Comparison of ENCODE assay signal across 8 cellular contexts in genomic region chr7:112450807-112451661, GRCh38. TPM values are rescaled to one million over a fixed set of nuclear protein-coding genes. Genes with fewer than 3 reads are reported as not detected.
A peak's percentile ranks its signal among the peaks of the same experiment; 100 is the strongest.
DNase-seq lines count a peak whose midpoint lies in the region; ATAC-seq and TF ChIP-seq lines count a peak whose summit lies in the region.

No MANE protein-coding gene starts in this region.

- H3K9me3 ChIP-seq in adrenal gland (replicated peaks in 1 of 3) (no peaks in the 10 kb centered on the region), heart left ventricle (no peaks in the 10 kb centered on the region), parathyroid adenoma (ENCODE audit: control insufficient read depth, low read length) (no peaks in the 10 kb centered on the region), tibial artery (no peaks in the 10 kb centered on the region)

- 0 to 2% (median 0%) methylated on average over 30 to 56 of the region's 56 CpGs for WGBS in adrenal gland, 4 donors
- WGBS in heart left ventricle, 4 donors = 0 to 1% (median 0%) methylated on average over 25 to 56 of the region's 56 CpGs

- H3K36me3 ChIP-seq in adrenal gland (replicated peaks in 1 of 2) (peaks cover 0 to 6% of the 10 kb centered on the region in 2 donors), heart left ventricle (peaks cover 0 to 11% (median 6%) of the 10 kb centered on the region in 9 donors), parathyroid adenoma (ENCODE audit: control insufficient read depth, insufficient read depth, low read length) (no peaks in the 10 kb centered on the region), tibial artery (peaks cover 4 to 5% (median 5%) of the 10 kb centered on the region in 3 donors)

- TF ChIP-seq POLR2A in adrenal gland (IDR thresholded peaks at IDR 0.05) (peak; percentile 61 to 76), heart left ventricle (IDR thresholded peaks at IDR 0.05) (no peak)

- TF ChIP-seq CTCF in GM13976 (IDR thresholded peaks at IDR 0.05; ENCODE audit: borderline replicate concordance, control extremely low read depth, extremely low read depth, insufficient read depth, missing control alignments) (no peak), adrenal gland (IDR thresholded peaks at IDR 0.05) (no peak), heart left ventricle (IDR thresholded peaks at IDR 0.05) (no peak), parathyroid adenoma (IDR thresholded peaks at IDR 0.05) (no peak), tibial artery (IDR thresholded peaks at IDR 0.05) (no peak)

- H3K79me2 ChIP-seq in parathyroid adenoma = peaks cover 22% of the 10 kb centered on the region

- DNase-seq in GM13976 (ENCODE audit: low spot score) (peak; percentile 93), NCI-H1436 treated with DMSO at 0.1 percent for 48 hours (lab: John Stamatoyannopoulos, UW) (peak; percentile 82), T follicular helper cell (ENCODE audit: low read depth) (peak; percentile 81), adrenal gland (peak; percentile 96 to 99 (median 97)), heart left ventricle (peak; percentile 95 to 97 (median 96)), tibial artery (peak; percentile 96 to 98)

- ATAC-seq in HG02870 (IDR thresholded peaks at IDR 0.05; ENCODE audit: unreplicated experiment) (peak; percentile 81), heart left ventricle (peak; percentile 86 to 91 (median 88))

- intact Hi-C loops in adrenal gland (cut with DNase I) = no loop called here
- intact Hi-C loops in heart left ventricle (cut with DNase I) = loop anchor here in 2 of 10 donors (2.0 to 5.0 kb wide), 2 partner anchors 30 to 244 kb away; partner anchors contain the start of genes DOCK4 (in 1 of the 2), LSMEM1 (in 1 of the 2) and ZNF277 (in 1 of the 2)
- intact Hi-C loops in tibial artery (cut with DNase I; ENCODE audit: low total_unique reads) = loop anchor here (5.0 kb wide), 1 partner anchor 244 kb away; the partner anchor contains the start of genes DOCK4 and ZNF277

- H3K27ac ChIP-seq in adrenal gland (peak overlapping the region; percentile 90 to 100 (median 98)), heart left ventricle (peak overlapping the region; percentile 90 to 100 (median 97)), parathyroid adenoma (peak overlapping the region; percentile 96), tibial artery (peak overlapping the region; percentile 99 to 100)

- H3K4me3 ChIP-seq in adrenal gland (peak overlapping the region; percentile 75 to 97 (median 79)), heart left ventricle (peak overlapping the region; percentile 73 to 99 (median 86)), parathyroid adenoma (ENCODE audit: low read depth, low read length) (peak overlapping the region; percentile 100), tibial artery (peak overlapping the region; percentile 98 to 99)

- H3K4me1 ChIP-seq in adrenal gland (replicated peaks in 1 of 2) (peaks cover 24 to 37% of the 10 kb centered on the region in 2 donors), heart left ventricle (peaks cover 4 to 48% (median 29%) of the 10 kb centered on the region in 12 donors), parathyroid adenoma (peaks cover 6% of the 10 kb centered on the region), tibial artery (peaks cover 0 to 40% (median 21%) of the 10 kb centered on the region in 4 donors)

- peak overlapping the region; percentile 89 for H3K4me2 ChIP-seq in parathyroid adenoma (ENCODE audit: low read length)

- in situ Hi-C loops in GM13976 (cut with MboI; ENCODE audit: low sequenced_read_pairs, unreplicated experiment) = no loop called here

- H3K9ac ChIP-seq in parathyroid adenoma = peak overlapping the region; percentile 94

- peak overlapping the region; percentile 98 for H2AFZ ChIP-seq in parathyroid adenoma

- H3K27me3 ChIP-seq in adrenal gland = no peaks in the 10 kb centered on the region
- no peaks in the 10 kb centered on the region for H3K27me3 ChIP-seq in heart left ventricle
- no peaks in the 10 kb centered on the region for H3K27me3 ChIP-seq in parathyroid adenoma (ENCODE audit: control insufficient read depth, insufficient read depth, low read length)
- H3K27me3 ChIP-seq in tibial artery = no peaks in the 10 kb centered on the region

RNA-seq across cellular contexts. Expression of gene IFRD1, which starts 0.8 kb away (rescaled TPM):
- total RNA-seq in adrenal gland (10 to 100 TPM; 28.6 to 57.0 (median 49.1) TPM), heart left ventricle (10 to 100 TPM; 11.3 to 50.6 (median 26.3) TPM)
- polyA plus RNA-seq in adrenal gland (10 to 100 TPM; 20.5 to 86.2 (median 74.1) TPM), heart left ventricle (10 to 100 TPM; 36.2 to 74.7 TPM)

RNA-seq across cellular contexts. Expression of gene LSMEM1, which starts 29.8 kb away (rescaled TPM):
- 1 to 10 TPM in 3 of 8 donors, under 1 TPM in 4, not detected in 1; 0.60 to 3.3 (median 0.96) TPM for total RNA-seq in adrenal gland
- 1 to 10 TPM; 1.1 to 9.5 (median 5.7) TPM for polyA plus RNA-seq in adrenal gland
- total RNA-seq in heart left ventricle = 1 to 10 TPM; 1.3 to 7.3 (median 2.7) TPM
- polyA plus RNA-seq in heart left ventricle = 1 to 10 TPM in 1 of 2 donors, under 1 TPM in 1; 0.40 to 4.0 TPM

Comparison
In these comparisons a context has a peak if more than half of its experiments do, and no peak if none do; other contexts are left out.
1. Peak in every context shown above with its lines: DNase-seq, ATAC-seq, H3K4me3 ChIP-seq and H3K27ac ChIP-seq.
2. POLR2A ChIP-seq: peak in adrenal gland (2 of 2); none in heart left ventricle (0 of 2).